In genomic region chr21:25459993-25460392, GRCh38 we compare ENCODE assay signal across 1 cellular context.
A peak's percentile ranks its signal among the peaks of the same experiment; 100 is the strongest.
TF ChIP-seq lines count a peak whose summit lies in the region.

No MANE protein-coding gene starts in this region.

TF ChIP-seq in GM12878, 131 proteins besides CTCF, POLR2A, EP300 and RAD21 (continued from another document):
- TF ChIP-seq E2F8 (IDR thresholded peaks at IDR 0.05; ENCODE audit: low read depth, partially characterized antibody) (no peak), EED (IDR thresholded peaks at IDR 0.05; ENCODE audit: low read depth) (peak; percentile 69; the same call in 1 of the 2 replicates), RELB (IDR thresholded peaks at IDR 0.05; ENCODE audit: low read depth) (peak; percentile 17; the same call in 1 of the 2 replicates), E4F1 (IDR thresholded peaks at IDR 0.05; ENCODE audit: borderline replicate concordance, partially characterized antibody) (no peak), ZNF274 (IDR thresholded peaks at IDR 0.05; ENCODE audit: insufficient read depth, insufficient read length) (no peak), SIN3A (IDR thresholded peaks at IDR 0.05; ENCODE audit: low read depth, low read length) (no peak)
